Comparison of ENCODE assay signal across 15 cellular contexts in genomic region chr1:236039736-236040670, GRCh38. TPM values are rescaled to one million over a fixed set of nuclear protein-coding genes. Genes with fewer than 3 reads are reported as not detected.
DNase-seq lines count a peak whose midpoint lies in the region; ATAC-seq, FAIRE-seq and TF ChIP-seq lines count a peak whose summit lies in the region.
"Had no signal": no experiment of that assay in that cellular context is flagged by ENCODE, and none has a peak within 500 bp of the region (broad histone marks: within the 10 kb centered on the region; RNA-seq: fewer than 3 reads in every experiment).

No MANE protein-coding gene starts in this region.

- TF ChIP-seq CTCF in cardiac fibroblast (IDR thresholded peaks at IDR 0.05; ENCODE audit: low read depth, low read length) (no peak), HepG2 (CRISPR knock-in tag; IDR thresholded peaks at IDR 0.05) (0 out of 2 replicates have a peak, but pooled peaks have one; percentile 7), testis (IDR thresholded peaks at IDR 0.05) (no peak)
- no peak for TF ChIP-seq CTCF in CD8-positive, alpha-beta T cell (IDR thresholded peaks at IDR 0.05)

- TF ChIP-seq RAD21 in HepG2 (CRISPR knock-in tag; IDR thresholded peaks at IDR 0.05) = peak; percentile 16; the same call in 1 of the 2 replicates

- TF ChIP-seq POLR2A in HepG2 (IDR thresholded peaks at IDR 0.05; ENCODE audit: insufficient read depth in 1 of 2, low read depth in 2 of 2, low read length in 2 of 2) (no peak), testis (IDR thresholded peaks at IDR 0.05) (no peak)

- WGBS in HepG2 (ENCODE audit: low lambda C conversion rate) = 41% methylated on average over 13 of the region's 13 CpGs
- 54 to 59% methylated on average over 13 of the region's 13 CpGs for WGBS in testis, 2 donors

- peak overlapping the region; percentile 61 for H3K27ac ChIP-seq in HepG2 (ENCODE audit: extremely low read length, insufficient read depth, low read length)
- H3K27ac ChIP-seq in testis = peak overlapping the region in 1 of 2 donors; percentile 48
- no peak overlapping the region for H3K27ac ChIP-seq in CD8-positive, alpha-beta T cell (ENCODE audit: low read depth, low read length)
- H3K27ac ChIP-seq: neutrophil, SJCRH30 had no signal

- peaks cover 4% of the 10 kb centered on the region for H3K27me3 Mint-ChIP-seq in CD8-positive, alpha-beta T cell (ENCODE audit: low read depth)

- H3K36me3 ChIP-seq in HepG2 (replicated peaks in 1 of 2; ENCODE audit: control insufficient read depth in 1 of 2, insufficient read depth in 2 of 2, low read length in 2 of 2) (peaks cover 16 to 56% of the 10 kb centered on the region in 2 experiments), testis (ENCODE audit: low read depth, missing control alignments) (no peaks in the 10 kb centered on the region)
- no peaks in the 10 kb centered on the region for H3K36me3 ChIP-seq in CD8-positive, alpha-beta T cell (ENCODE audit: insufficient read depth, low read length)
- H3K36me3 ChIP-seq: neutrophil had no signal

- ATAC-seq in HepG2 = peak; percentile 99
- no peak for ATAC-seq in left colon
- no peak for ATAC-seq in HG02571 (IDR thresholded peaks at IDR 0.05; ENCODE audit: unreplicated experiment)
- no peak for ATAC-seq in CD8-positive, alpha-beta T cell
- ATAC-seq: GM12878 had no signal

- in situ Hi-C loops in HepG2 (cut with HindIII; ENCODE audit: extremely low pct_ligation_motif_present, low pct_unique_long_range_greater_than_20kb) = no loop called here

- no peak overlapping the region for H3K4me3 Mint-ChIP-seq in CD8-positive, alpha-beta T cell

- no peaks in the 10 kb centered on the region for H3K36me3 Mint-ChIP-seq in CD8-positive, alpha-beta T cell

- H3K9me3 Mint-ChIP-seq in CD8-positive, alpha-beta T cell = peaks cover 3% of the 10 kb centered on the region

- no peak overlapping the region for H3K4me3 ChIP-seq in cardiac fibroblast (replicated peaks in 1 of 2; ENCODE audit: low read depth in 2 of 2, low read length in 2 of 2)
- H3K4me3 ChIP-seq in HepG2 (replicated peaks in 1 of 3; ENCODE audit: insufficient read depth in 1 of 3, low read depth in 2 of 3, low read length in 3 of 3) = peak overlapping the region in 1 of 3 experiments; percentile 35; a peak in 1 of 6 replicates
- H3K4me3 ChIP-seq in testis = no peak overlapping the region
- H3K4me3 ChIP-seq in CD8-positive, alpha-beta T cell (ENCODE audit: low read depth, low read length) = no peak overlapping the region
- H3K4me3 ChIP-seq: GM12878, SJCRH30 had no signal

- peak overlapping the region; percentile 42 for H3K9ac ChIP-seq in HepG2 (ENCODE audit: insufficient read depth, low read depth, low read length)

- intact Hi-C loops in HepG2 (cut with micrococcal nuclease; ENCODE audit: unreplicated experiment) (loop anchor here (1.0 kb wide), 1 partner anchor 24 kb away; no protein-coding TSS in a partner anchor), testis (cut with DNase I; ENCODE audit: low total_unique reads) (no loop called here), left colon (cut with DNase I, micrococcal nuclease) (no loop called here)
- intact Hi-C loops in CD8-positive, alpha-beta T cell (cut with DNase I, micrococcal nuclease) = no loop called here

- no peaks in the 10 kb centered on the region for H3K79me2 ChIP-seq in HepG2 (ENCODE audit: insufficient read depth, low read length)

- peak overlapping the region; percentile 55 for H3K4me2 ChIP-seq in HepG2 (ENCODE audit: low read depth, low read length)

- H3K9me3 ChIP-seq in HepG2 (ENCODE audit: low read length) (no peaks in the 10 kb centered on the region), testis (no peaks in the 10 kb centered on the region)
- no peaks in the 10 kb centered on the region for H3K9me3 ChIP-seq in CD8-positive, alpha-beta T cell (ENCODE audit: low read length)
- H3K9me3 ChIP-seq: neutrophil, SJCRH30 had no signal

- no peak overlapping the region for H2AFZ ChIP-seq in HepG2 (ENCODE audit: low read length)

- POLR2A ChIA-PET in HepG2 (lab: Yijun Ruan, JAX) = interaction anchor here (1.6 kb wide), 1 partner anchor 25 kb away, joined by 11 read pairs; the partner anchor contains the start of gene NID1
- POLR2A ChIA-PET in CD8-positive, alpha-beta T cell (lab: Charles Lee) = no interaction called here

- H3K27me3 ChIP-seq in HepG2 (ENCODE audit: control insufficient read depth in 1 of 2, insufficient read depth in 2 of 2, low read length in 2 of 2) (no peaks in the 10 kb centered on the region; a peak in 1 of 5 replicates), testis (no peaks in the 10 kb centered on the region)
- no peaks in the 10 kb centered on the region for H3K27me3 ChIP-seq in CD8-positive, alpha-beta T cell (ENCODE audit: insufficient read depth, low read length)
- H3K27me3 ChIP-seq: SJCRH30 had no signal

- no peak overlapping the region for H3K27ac Mint-ChIP-seq in CD8-positive, alpha-beta T cell

- DNase-seq in NCI-H1092 (lab: John Stamatoyannopoulos, UW) = peak; percentile 13
- DNase-seq in cardiac fibroblast (ENCODE audit: low read depth in 2 of 2) = peak; percentile 59 to 76
- peak; percentile 93 for DNase-seq in HepG2 (ENCODE audit: low spot score)
- peak; percentile 57 for DNase-seq in testis
- no peak for DNase-seq in left colon
- DNase-seq in activated CD4-positive, alpha-beta T cell treated with anti-CD3 and anti-CD28 coated beads for 4 hours = no peak
- no peak for DNase-seq in CD8-positive, alpha-beta T cell
- DNase-seq: activated CD4-positive, CD25-positive, alpha-beta regulatory T cell treated with anti-CD3 and anti-CD28 coated beads, Interleukin-2, amount 50 U/mL, for 72 hours; activated gamma-delta T cell treated with Interleukin-2 at 50 U/mL for 16 hours; Calu3; effector memory CD4-positive, alpha-beta T cell had no signal

- no peaks in the 10 kb centered on the region for H4K20me1 ChIP-seq in HepG2 (ENCODE audit: insufficient read depth, low read length)

- BruUV-seq in HepG2 (replicated peaks; lab: Mats Ljungman, UMichigan) = no TSS peak

- peaks cover 20% of the 10 kb centered on the region for H3K4me1 ChIP-seq in HepG2 (ENCODE audit: insufficient read depth, low read length)
- H3K4me1 ChIP-seq in testis = no peaks in the 10 kb centered on the region
- H3K4me1 ChIP-seq in CD8-positive, alpha-beta T cell (ENCODE audit: insufficient read depth, low read length) = no peaks in the 10 kb centered on the region
- H3K4me1 ChIP-seq: SJCRH30 had no signal

- no peaks in the 10 kb centered on the region for H3K4me1 Mint-ChIP-seq in CD8-positive, alpha-beta T cell (ENCODE audit: low read depth)

- FAIRE-seq in HepG2 (lab: Jason Lieb, UNC) = peak; percentile 96
- FAIRE-seq: GM12878 had no signal

- CTCF ChIA-PET in HepG2 (lab: Yijun Ruan, JAX; ENCODE audit: low intra/inter-chr PET ratio, low total read pairs) = no interaction called here
- CTCF ChIA-PET in CD8-positive, alpha-beta T cell (lab: Charles Lee) = no interaction called here

- TF ChIP-seq EP300 in HepG2 (IDR thresholded peaks at IDR 0.05; ENCODE audit: low read depth in 2 of 2, low read length in 2 of 2) = peak in 1 of 2 experiments; percentile 85; a peak in 2 of 4 replicates
- TF ChIP-seq EP300 in HepG2 (CRISPR knock-in tag; IDR thresholded peaks at IDR 0.05; ENCODE audit: borderline replicate concordance) = peak; percentile 62; the same call in 1 of the 2 replicates

TF ChIP-seq in HepG2, 621 proteins besides CTCF, POLR2A, EP300 and RAD21 (continues in another document):
- peak; percentile 97 for TF ChIP-seq NR2F6 (IDR thresholded peaks at IDR 0.05)
- TF ChIP-seq NR2F6 (CRISPR knock-in tag; IDR thresholded peaks at IDR 0.05) = peak; percentile 95
- no peak for TF ChIP-seq SNAPC2 (CRISPR knock-in tag; IDR thresholded peaks at IDR 0.05)
- TF ChIP-seq PATZ1 (CRISPR knock-in tag; IDR thresholded peaks at IDR 0.05) = peak; percentile 56; the same call in 1 of the 2 replicates

RNA-seq across cellular contexts. Expression of gene NID1, which starts 24.9 kb away (rescaled TPM):
- 29.3 and 50.2 TPM in 2 replicates for total RNA-seq in HepG2 (2016; rRNA removed; fragmentation: Illumina TruSeq; extraction: Trizol)
- 5.0 and 5.1 TPM in 2 replicates for total RNA-seq in HepG2 (2016; cell fraction: cytosol; rRNA removed; fragmentation: Illumina TruSeq; extraction: Trizol; ENCODE audit: low read depth)
- total RNA-seq in HepG2 (2016; cell fraction: insoluble cytoplasmic fraction; rRNA removed; fragmentation: Illumina TruSeq; extraction: Trizol) = 22.1 and 49.8 TPM in 2 replicates
- total RNA-seq in HepG2 (2016; cell fraction: membrane; rRNA removed; fragmentation: Illumina TruSeq; extraction: Trizol) = 10.8 and 12.4 TPM in 2 replicates
- total RNA-seq in HepG2 (2016; cell fraction: nucleus; rRNA removed; fragmentation: Illumina TruSeq; extraction: Trizol) = 68.9 and 87.3 TPM in 2 replicates
- polyA plus RNA-seq in HepG2 (2011; rRNA removed) = 56.1 and 77.2 TPM in 2 replicates
- polyA plus RNA-seq in HepG2 (2011; cell fraction: cytosol; rRNA removed) = 45.0 and 56.5 TPM in 2 replicates
- 102 and 105 TPM in 2 replicates for polyA plus RNA-seq in HepG2 (2011; cell fraction: nucleus; rRNA removed)
- polyA plus RNA-seq in HepG2 (2012) = 122 and 152 TPM in 2 replicates
- 2.7 and 3.2 TPM in 2 replicates for polyA plus RNA-seq in HepG2 (2016; cell fraction: cytosol; fragmentation: Illumina TruSeq; extraction: Trizol; ENCODE audit: low read depth)
- 25.6 and 37.4 TPM in 2 replicates for polyA plus RNA-seq in HepG2 (2016; cell fraction: insoluble cytoplasmic fraction; fragmentation: Illumina TruSeq; extraction: Trizol; ENCODE audit: low read depth)
- polyA plus RNA-seq in HepG2 (2016; cell fraction: membrane; fragmentation: Illumina TruSeq; extraction: Trizol; ENCODE audit: low read depth) = 7.7 and 9.8 TPM in 2 replicates
- 108 and 114 TPM in 2 replicates for polyA plus RNA-seq in HepG2 (2016; cell fraction: nucleus; fragmentation: Illumina TruSeq; extraction: Trizol; ENCODE audit: insufficient read depth, low read depth)
- polyA minus RNA-seq in HepG2 (2011; rRNA and poly(A)+ RNA removed; ENCODE audit: low replicate concordance) = 173 TPM in 1 of 2 replicates, not detected in the other
- polyA minus RNA-seq in HepG2 (2011; cell fraction: cytosol; rRNA and poly(A)+ RNA removed) = 109 and 121 TPM in 2 replicates
- polyA minus RNA-seq in HepG2 (2011; cell fraction: nucleus; rRNA and poly(A)+ RNA removed) = 60.0 and 68.8 TPM in 2 replicates
- 10 to 100 TPM; 18.8 to 36.1 TPM for total RNA-seq in testis
- 21.0 TPM for polyA plus RNA-seq in testis (ENCODE audit: insufficient read depth, low read depth, low replicate concordance)
- total RNA-seq in left colon = 10 to 100 TPM; 12.1 to 24.6 TPM
- total RNA-seq in CD8-positive, alpha-beta T cell = not detected

Comparison
In these comparisons a context has a peak if more than half of its experiments do, and no peak if none do; other contexts are left out.
1. DNase-seq: peak in NCI-H1092 (single experiment), cardiac fibroblast (2 of 2), HepG2 (single experiment) and testis (single experiment); none in left colon (0 of 2), activated CD4-positive, alpha-beta T cell treated with anti-CD3 and anti-CD28 coated beads for 4 hours (0 of 2) and CD8-positive, alpha-beta T cell (0 of 7).
2. RNA of gene NID1, which starts 24.9 kb away (total RNA-seq): 5.0 to 87.3 TPM in HepG2, 18.8 to 36.1 TPM in testis and 12.1 to 24.6 TPM in left colon; not detected in CD8-positive, alpha-beta T cell; every median in the first group is over 4 times any median in the second.